35 cellular contexts compared by ENCODE assay signal in genomic region chr11:116126540-116126939, GRCh38.
"Had no signal": no experiment of that assay in that cellular context is flagged by ENCODE, and none has a peak within 500 bp of the region (broad histone marks: within the 10 kb centered on the region; RNA-seq: fewer than 3 reads in every experiment).

No MANE protein-coding gene starts in this region.

- H3K9me3 Mint-ChIP-seq: activated CD4-positive, alpha-beta memory T cell treated with anti-CD3 and anti-CD28 coated beads for 36 hours; activated CD4-positive, alpha-beta T cell treated with anti-CD3 and anti-CD28 coated beads, Interleukin-2, amount 10 ng/mL, durations not matched to agents 24 days and 14 days; activated naive CD4-positive, alpha-beta T cell treated with anti-CD3 and anti-CD28 coated beads, Interleukin-2, amount 10 ng/mL, durations not matched to agents 7 days and 5 days; activated naive CD8-positive, alpha-beta T cell treated with anti-CD3 and anti-CD28 coated beads, Interleukin-2, amount 10 ng/mL, durations not matched to agents 7 days and 5 days; brain; dendritic cell treated with granulocyte-macrophage colony-stimulating factor and Interleukin-4, amounts not matched to agents 40 ng/mL and 50 ng/mL, for 4 days; T-helper 2 cell treated with Interferon-gamma antibody and Interleukin-4, amounts not matched to agents 5 μg/mL and 100 μg/mL, for 36 hours had no signal

- H3K36me3 Mint-ChIP-seq: activated CD4-positive, alpha-beta memory T cell treated with anti-CD3 and anti-CD28 coated beads for 36 hours; activated CD8-positive, alpha-beta memory T cell treated with anti-CD3 and anti-CD28 coated beads, Interleukin-2, amount 10 ng/mL, durations not matched to agents 7 days and 5 days; activated naive CD4-positive, alpha-beta T cell treated with anti-CD3 and anti-CD28 coated beads, Interleukin-2, amount 10 ng/mL, durations not matched to agents 7 days and 5 days; activated naive CD4-positive, alpha-beta T cell treated with anti-CD3 and anti-CD28 coated beads, Interleukin-2, amount 50 U/mL, for 72 hours; activated naive CD8-positive, alpha-beta T cell treated with anti-CD3 and anti-CD28 coated beads, Interleukin-2, amount 10 ng/mL, durations not matched to agents 7 days and 5 days; brain had no signal

- H3K36me3 ChIP-seq: ascending aorta, breast epithelium, cardiac muscle cell, colonic mucosa, esophagus muscularis mucosa, gastroesophageal sphincter, heart right ventricle had no signal

- H3K4me3 Mint-ChIP-seq: activated CD4-positive, alpha-beta memory T cell treated with anti-CD3 and anti-CD28 coated beads for 36 hours; activated CD4-positive, alpha-beta T cell treated with anti-CD3 and anti-CD28 coated beads for 36 hours; activated CD4-positive, alpha-beta T cell treated with anti-CD3 and anti-CD28 coated beads, Interleukin-2, amount 10 ng/mL, durations not matched to agents 24 days and 14 days; activated CD8-positive, alpha-beta memory T cell treated with anti-CD3 and anti-CD28 coated beads, Interleukin-2, amount 10 ng/mL, durations not matched to agents 7 days and 5 days; activated CD8-positive, alpha-beta T cell treated with anti-CD3 and anti-CD28 coated beads, Interleukin-2, amount 10 ng/mL, durations not matched to agents 7 days and 5 days; activated naive CD4-positive, alpha-beta T cell treated with anti-CD3 and anti-CD28 coated beads, Interleukin-2, amount 10 ng/mL, durations not matched to agents 7 days and 5 days; activated naive CD8-positive, alpha-beta T cell treated with anti-CD3 and anti-CD28 coated beads, Interleukin-2, amount 10 ng/mL, durations not matched to agents 7 days and 5 days; activated T-cell treated with anti-CD3 and anti-CD28 coated beads, Interleukin-2, amount 50 U/mL, for 72 hours; brain; dendritic cell treated with granulocyte-macrophage colony-stimulating factor and Interleukin-4, amounts not matched to agents 40 ng/mL and 50 ng/mL, for 4 days; effector memory CD8-positive, alpha-beta T cell; T-helper 17 cell; T-helper 2 cell treated with Interferon-gamma antibody and Interleukin-4, amounts not matched to agents 5 μg/mL and 100 μg/mL, for 36 hours had no signal

- H3K27ac ChIP-seq: ascending aorta, breast epithelium, cardiac muscle cell, colonic mucosa, dorsolateral prefrontal cortex, esophagus muscularis mucosa, foreskin keratinocyte, gastroesophageal sphincter, heart right ventricle had no signal

- ATAC-seq: activated CD4-positive, alpha-beta T cell treated with anti-CD3 and anti-CD28 coated beads for 36 hours; activated CD8-positive, alpha-beta memory T cell treated with anti-CD3 and anti-CD28 coated beads, Interleukin-2, amount 10 ng/mL, durations not matched to agents 7 days and 5 days; activated CD8-positive, alpha-beta T cell treated with anti-CD3 and anti-CD28 coated beads, Interleukin-2, amount 10 ng/mL, durations not matched to agents 7 days and 5 days; activated naive CD4-positive, alpha-beta T cell treated with anti-CD3 and anti-CD28 coated beads, Interleukin-2, amount 50 U/mL, for 72 hours; activated T-cell treated with anti-CD3 and anti-CD28 coated beads, Interleukin-2, amount 50 U/mL, for 72 hours; effector memory CD8-positive, alpha-beta T cell; foreskin keratinocyte; gastroesophageal sphincter; heart right ventricle; T-helper 17 cell had no signal

- H3K27me3 ChIP-seq: ascending aorta, breast epithelium, cardiac muscle cell, colonic mucosa, dorsolateral prefrontal cortex, esophagus muscularis mucosa, foreskin keratinocyte, gastroesophageal sphincter had no signal

- H3K4me1 Mint-ChIP-seq: activated CD4-positive, alpha-beta T cell treated with anti-CD3 and anti-CD28 coated beads for 36 hours; activated CD4-positive, alpha-beta T cell treated with anti-CD3 and anti-CD28 coated beads, Interleukin-2, amount 10 ng/mL, durations not matched to agents 24 days and 14 days; activated CD8-positive, alpha-beta memory T cell treated with anti-CD3 and anti-CD28 coated beads, Interleukin-2, amount 10 ng/mL, durations not matched to agents 7 days and 5 days; activated naive CD4-positive, alpha-beta T cell treated with anti-CD3 and anti-CD28 coated beads, Interleukin-2, amount 10 ng/mL, durations not matched to agents 7 days and 5 days; activated naive CD8-positive, alpha-beta T cell treated with anti-CD3 and anti-CD28 coated beads, Interleukin-2, amount 10 ng/mL, durations not matched to agents 7 days and 5 days; T-helper 17 cell had no signal

- H3K9me3 ChIP-seq: ascending aorta, breast epithelium, colonic mucosa, esophagus muscularis mucosa, gastroesophageal sphincter, heart right ventricle had no signal

- H3K4me1 ChIP-seq: ascending aorta, breast epithelium, colonic mucosa, esophagus muscularis mucosa, foreskin keratinocyte, gastroesophageal sphincter, heart right ventricle had no signal

- H3K4me3 ChIP-seq: ascending aorta, breast epithelium, cardiac muscle cell, colonic mucosa, dorsolateral prefrontal cortex, esophagus muscularis mucosa, gastroesophageal sphincter, heart right ventricle had no signal

- H3K27ac Mint-ChIP-seq: activated CD4-positive, alpha-beta memory T cell treated with anti-CD3 and anti-CD28 coated beads for 36 hours; activated CD4-positive, alpha-beta T cell treated with anti-CD3 and anti-CD28 coated beads for 36 hours; activated CD4-positive, alpha-beta T cell treated with anti-CD3 and anti-CD28 coated beads, Interleukin-2, amount 10 ng/mL, durations not matched to agents 24 days and 14 days; activated CD8-positive, alpha-beta memory T cell treated with anti-CD3 and anti-CD28 coated beads, Interleukin-2, amount 10 ng/mL, durations not matched to agents 7 days and 5 days; activated CD8-positive, alpha-beta T cell treated with anti-CD3 and anti-CD28 coated beads, Interleukin-2, amount 10 ng/mL, durations not matched to agents 7 days and 5 days; activated naive CD4-positive, alpha-beta T cell treated with anti-CD3 and anti-CD28 coated beads, Interleukin-2, amount 10 ng/mL, durations not matched to agents 7 days and 5 days; activated naive CD4-positive, alpha-beta T cell treated with anti-CD3 and anti-CD28 coated beads, Interleukin-2, amount 50 U/mL, for 72 hours; activated naive CD8-positive, alpha-beta T cell treated with anti-CD3 and anti-CD28 coated beads, Interleukin-2, amount 10 ng/mL, durations not matched to agents 7 days and 5 days; activated T-cell treated with anti-CD3 and anti-CD28 coated beads, Interleukin-2, amount 50 U/mL, for 72 hours; dendritic cell treated with granulocyte-macrophage colony-stimulating factor and Interleukin-4, amounts not matched to agents 40 ng/mL and 50 ng/mL, for 4 days; effector memory CD8-positive, alpha-beta T cell; T-helper 17 cell; T-helper 2 cell treated with Interferon-gamma antibody and Interleukin-4, amounts not matched to agents 5 μg/mL and 100 μg/mL, for 36 hours had no signal

- DNase-seq: activated CD4-positive, alpha-beta memory T cell treated with anti-CD3 and anti-CD28 coated beads for 36 hours; activated CD4-positive, alpha-beta T cell treated with anti-CD3 and anti-CD28 coated beads for 36 hours; activated CD4-positive, alpha-beta T cell treated with anti-CD3 and anti-CD28 coated beads, Interleukin-2, amount 10 ng/mL, durations not matched to agents 24 days and 14 days; activated CD4-positive, CD25-positive, alpha-beta regulatory T cell; activated CD4-positive, CD25-positive, alpha-beta regulatory T cell treated with anti-CD3 and anti-CD28 coated beads, Interleukin-2, amount 50 U/mL, for 72 hours; activated CD8-positive, alpha-beta memory T cell treated with anti-CD3 and anti-CD28 coated beads, Interleukin-2, amount 10 ng/mL, durations not matched to agents 7 days and 5 days; activated CD8-positive, alpha-beta memory T cell treated with anti-CD3 and anti-CD28 coated beads, Interleukin-2, amount 50 U/mL, for 4 hours; activated CD8-positive, alpha-beta T cell treated with anti-CD3 and anti-CD28 coated beads, Interleukin-2, amount 10 ng/mL, durations not matched to agents 7 days and 5 days; activated gamma-delta T cell; activated naive CD4-positive, alpha-beta T cell; activated naive CD4-positive, alpha-beta T cell treated with anti-CD3 and anti-CD28 coated beads, Interleukin-2, amount 10 ng/mL, durations not matched to agents 7 days and 5 days; activated naive CD8-positive, alpha-beta T cell treated with anti-CD3 and anti-CD28 coated beads, Interleukin-2, amount 10 ng/mL, durations not matched to agents 7 days and 5 days; activated T-cell treated with anti-CD3 and anti-CD28 coated beads, Interleukin-2, amount 50 U/mL, for 1 hour; activated T-cell treated with anti-CD3 and anti-CD28 coated beads, Interleukin-2, amount 50 U/mL, for 72 hours; central memory CD4-positive, alpha-beta T cell; cerebellar nuclear complex; colonic mucosa; dorsolateral prefrontal cortex; effector CD4-positive, alpha-beta T cell; effector memory CD8-positive, alpha-beta T cell; erythroblast; foreskin keratinocyte; heart right ventricle; T-helper 1 cell; T-helper 17 cell; T1000 had no signal

- H3K27me3 Mint-ChIP-seq: activated CD4-positive, alpha-beta memory T cell treated with anti-CD3 and anti-CD28 coated beads for 36 hours; activated CD4-positive, alpha-beta T cell treated with anti-CD3 and anti-CD28 coated beads, Interleukin-2, amount 10 ng/mL, durations not matched to agents 24 days and 14 days; activated CD8-positive, alpha-beta memory T cell treated with anti-CD3 and anti-CD28 coated beads, Interleukin-2, amount 10 ng/mL, durations not matched to agents 7 days and 5 days; activated naive CD4-positive, alpha-beta T cell treated with anti-CD3 and anti-CD28 coated beads, Interleukin-2, amount 10 ng/mL, durations not matched to agents 7 days and 5 days; dendritic cell treated with granulocyte-macrophage colony-stimulating factor and Interleukin-4, amounts not matched to agents 40 ng/mL and 50 ng/mL, for 4 days; T-helper 17 cell had no signal
